In genomic region chr3:196082471-196082971, GRCh38 we compare ENCODE assay signal across 8 cellular contexts.
DNase-seq lines count a peak whose midpoint lies in the region; ATAC-seq, FAIRE-seq and TF ChIP-seq lines count a peak whose summit lies in the region.

No MANE protein-coding gene starts in this region.

- no peak for ATAC-seq in stimulated activated effector memory CD8-positive, alpha-beta T cell treated with anti-CD3 and anti-CD28 coated beads, Interleukin-12 subunit alpha, Interleukin-12 subunit beta, amount 100 ng/mL, for 72 hours
- no peak for ATAC-seq in HG03039 (IDR thresholded peaks at IDR 0.05; ENCODE audit: unreplicated experiment)
- ATAC-seq in HG03442 (IDR thresholded peaks at IDR 0.05; ENCODE audit: unreplicated experiment), result no peak

- H3K27ac Mint-ChIP-seq in activated naive CD4-positive, alpha-beta T cell treated with anti-CD3 and anti-CD28 coated beads, Interleukin-2, amount 50 U/mL, for 24 hours, result peak overlapping the region; percentile 94
- peak overlapping the region; percentile 96 for H3K27ac Mint-ChIP-seq in stimulated activated effector memory CD8-positive, alpha-beta T cell treated with anti-CD3 and anti-CD28 coated beads, Interleukin-12 subunit alpha, Interleukin-12 subunit beta, amount 100 ng/mL, for 72 hours

- peak overlapping the region; percentile 98 for H3K4me3 Mint-ChIP-seq in activated naive CD4-positive, alpha-beta T cell treated with anti-CD3 and anti-CD28 coated beads, Interleukin-2, amount 50 U/mL, for 24 hours
- peak overlapping the region; percentile 89 for H3K4me3 Mint-ChIP-seq in stimulated activated effector memory CD8-positive, alpha-beta T cell treated with anti-CD3 and anti-CD28 coated beads, Interleukin-12 subunit alpha, Interleukin-12 subunit beta, amount 100 ng/mL, for 72 hours

- H3K36me3 Mint-ChIP-seq in activated naive CD4-positive, alpha-beta T cell treated with anti-CD3 and anti-CD28 coated beads, Interleukin-2, amount 50 U/mL, for 24 hours, result peaks cover 7% of the 10 kb centered on the region
- peaks cover 50% of the 10 kb centered on the region for H3K36me3 Mint-ChIP-seq in stimulated activated effector memory CD8-positive, alpha-beta T cell treated with anti-CD3 and anti-CD28 coated beads, Interleukin-12 subunit alpha, Interleukin-12 subunit beta, amount 100 ng/mL, for 72 hours

- no peak for FAIRE-seq in HTR-8/SVneo (lab: Jason Lieb, UNC)

- H3K9me3 Mint-ChIP-seq in activated naive CD4-positive, alpha-beta T cell treated with anti-CD3 and anti-CD28 coated beads, Interleukin-2, amount 50 U/mL, for 24 hours, result no peaks in the 10 kb centered on the region
- no peaks in the 10 kb centered on the region for H3K9me3 Mint-ChIP-seq in stimulated activated effector memory CD8-positive, alpha-beta T cell treated with anti-CD3 and anti-CD28 coated beads, Interleukin-12 subunit alpha, Interleukin-12 subunit beta, amount 100 ng/mL, for 72 hours

- no peak for DNase-seq in activated naive CD4-positive, alpha-beta T cell treated with Interleukin-2 at 50 U/mL for 16 hours
- no peak for DNase-seq in stimulated activated effector memory CD8-positive, alpha-beta T cell treated with anti-CD3 and anti-CD28 coated beads, Interleukin-12 subunit alpha, Interleukin-12 subunit beta, amount 100 ng/mL, for 72 hours (ENCODE audit: low spot score in 2 of 2)
- no peak for DNase-seq in HTR-8/SVneo (ENCODE audit: insufficient read length, low spot score)

- H3K4me3 ChIP-seq in WI38 (ENCODE audit: low read depth, low read length) (peak overlapping the region; percentile 98), iPS-11a (ENCODE audit: low read depth, low read length) (peak overlapping the region; percentile 95)

- no peaks in the 10 kb centered on the region for H3K27me3 Mint-ChIP-seq in activated naive CD4-positive, alpha-beta T cell treated with anti-CD3 and anti-CD28 coated beads, Interleukin-2, amount 50 U/mL, for 24 hours

- peaks cover 35% of the 10 kb centered on the region for H3K4me1 Mint-ChIP-seq in activated naive CD4-positive, alpha-beta T cell treated with anti-CD3 and anti-CD28 coated beads, Interleukin-2, amount 50 U/mL, for 24 hours
- peaks cover 35% of the 10 kb centered on the region for H3K4me1 Mint-ChIP-seq in stimulated activated effector memory CD8-positive, alpha-beta T cell treated with anti-CD3 and anti-CD28 coated beads, Interleukin-12 subunit alpha, Interleukin-12 subunit beta, amount 100 ng/mL, for 72 hours

- no peak for TF ChIP-seq CTCF in WI38 (IDR thresholded peaks at IDR 0.05; ENCODE audit: low read depth, low read length)
